Comparison of ENCODE assay signal across 17 cellular contexts in the genomic region with DNA sequence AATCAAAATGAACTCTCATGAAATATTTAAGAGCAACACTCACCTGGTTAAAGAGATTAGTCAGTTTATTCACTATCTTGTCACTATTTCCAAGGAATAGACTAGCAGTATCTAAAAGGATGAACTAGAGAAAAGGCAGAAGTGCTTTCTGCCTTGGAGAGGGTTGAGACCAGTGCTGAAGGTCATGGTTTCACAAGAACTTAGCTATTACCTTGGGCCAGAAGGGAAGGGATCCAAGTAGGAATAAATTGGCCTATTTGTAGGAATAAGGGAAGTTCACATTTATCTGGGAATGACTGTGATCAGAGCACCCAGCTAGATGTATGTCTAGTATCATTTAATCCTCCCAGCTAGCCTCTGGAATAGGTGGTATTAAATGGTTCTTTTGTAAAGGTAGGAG.
"Had no signal": no experiment of that assay in that cellular context is flagged by ENCODE, and none has a peak within 500 bp of the region (broad histone marks: within the 10 kb centered on the region; RNA-seq: fewer than 3 reads in every experiment).

No MANE protein-coding gene starts in this region.

- H3K36me3 ChIP-seq: esophagus squamous epithelium, gastroesophageal sphincter, neutrophil had no signal

- H3K4me1 ChIP-seq: psoas muscle, testis had no signal

- ATAC-seq: gastroesophageal sphincter; naive thymus-derived CD8-positive, alpha-beta T cell; psoas muscle; stimulated activated effector memory CD8-positive, alpha-beta T cell treated with anti-CD3 and anti-CD28 coated beads, Interleukin-12 subunit alpha, Interleukin-12 subunit beta, amount 100 ng/mL, for 72 hours had no signal

- H3K4me3 ChIP-seq: esophagus squamous epithelium, gastroesophageal sphincter, hepatocyte, psoas muscle, testis had no signal

- FAIRE-seq: kidney, small intestine had no signal

- H3K27ac ChIP-seq: esophagus squamous epithelium, gastroesophageal sphincter, hepatocyte, neutrophil, psoas muscle had no signal

- DNase-seq: esophagus squamous epithelium; foreskin fibroblast; kidney; left cardiac atrium; mammary epithelial cell; naive thymus-derived CD8-positive, alpha-beta T cell; psoas muscle; retina; small intestine; stimulated activated CD4-positive, alpha-beta T cell treated with anti-CD3 and anti-CD28 coated beads, Interleukin-12 subunit alpha, Interleukin-12 subunit beta, amount 100 ng/mL, for 4 hours; stimulated activated CD4-positive, alpha-beta T cell treated with anti-CD3 and anti-CD28 coated beads, Interleukin-2, amount 100 ng/mL, for 48 hours; testis; trophoblast cell had no signal

- H3K27me3 ChIP-seq: esophagus squamous epithelium, gastroesophageal sphincter, hepatocyte, neutrophil, testis had no signal

- H3K9me3 ChIP-seq: esophagus squamous epithelium, gastroesophageal sphincter, neutrophil, psoas muscle, testis had no signal
